In genomic region chr4:15416357-15417327, GRCh38 we compare ENCODE assay signal across 1 cellular context.
TF ChIP-seq lines count a peak whose summit lies in the region.

No MANE protein-coding gene starts in this region.

TF ChIP-seq in H1, 55 proteins besides CTCF, POLR2A, EP300 and RAD21 (continued from another document):
- TF ChIP-seq USF2 (IDR thresholded peaks at IDR 0.05; ENCODE audit: low read length) (no peak), SRF (IDR thresholded peaks at IDR 0.05; ENCODE audit: low read depth, low read length) (no peak), EZH2 (IDR thresholded peaks at IDR 0.05; ENCODE audit: low read depth, low read length, severe bottlenecking) (no peak), BACH1 (IDR thresholded peaks at IDR 0.05; ENCODE audit: low read length) (no peak), TEAD4 (IDR thresholded peaks at IDR 0.05; ENCODE audit: low read depth, low read length) (no peak), HDAC6 (IDR thresholded peaks at IDR 0.05; ENCODE audit: low read depth, low read length) (no peak), FOSL1 (IDR thresholded peaks at IDR 0.05; ENCODE audit: insufficient read depth, low read depth, low read length) (no peak)
